9 cellular contexts compared by ENCODE assay signal in genomic region chr15:49815937-49816336, GRCh38.
DNase-seq lines count a peak whose midpoint lies in the region; ATAC-seq, FAIRE-seq and TF ChIP-seq lines count a peak whose summit lies in the region.
"Had no signal": no experiment of that assay in that cellular context is flagged by ENCODE, and none has a peak within 500 bp of the region (broad histone marks: within the 10 kb centered on the region; RNA-seq: fewer than 3 reads in every experiment).

No MANE protein-coding gene starts in this region.

- H3K36me3 Mint-ChIP-seq in T-cell = no peaks in the 10 kb centered on the region

- peaks cover 3 to 7% (median 6%) of the 10 kb centered on the region in 3 donors for H3K4me1 Mint-ChIP-seq in T-cell

- no peak overlapping the region for H3K4me3 Mint-ChIP-seq in T-cell

- ATAC-seq in GM19043 (IDR thresholded peaks at IDR 0.05; ENCODE audit: low read depth, unreplicated experiment) = peak; percentile 63
- ATAC-seq in T-cell (replicated peaks in 1 of 4) = no peak
- no peak for ATAC-seq in GM21360 (IDR thresholded peaks at IDR 0.05; ENCODE audit: unreplicated experiment)

- CTCF ChIA-PET in T-cell (lab: Charles Lee) = no interaction called here

- H3K27ac Mint-ChIP-seq in T-cell = no peak overlapping the region

- peaks cover 0 to 4% of the 10 kb centered on the region in 2 donors for H3K27me3 Mint-ChIP-seq in T-cell

- no peak for TF ChIP-seq CTCF in BE2C (IDR thresholded peaks at IDR 0.05; ENCODE audit: low read depth, low read length)

- no peaks in the 10 kb centered on the region for H3K4me1 ChIP-seq in BE2C
- H3K4me1 ChIP-seq: adrenal gland had no signal

- H3K9me3 Mint-ChIP-seq in T-cell = peaks cover 0 to 4% (median 0%) of the 10 kb centered on the region in 3 donors

- H3K9me3 ChIP-seq in BE2C = no peaks in the 10 kb centered on the region; the same call in 1 of the 2 replicates
- H3K9me3 ChIP-seq: adrenal gland had no signal

- POLR2A ChIA-PET in T-cell (lab: Charles Lee) = no interaction called here

- FAIRE-seq in HTR-8/SVneo (lab: Jason Lieb, UNC) = no peak

- no peaks in the 10 kb centered on the region for H3K36me3 ChIP-seq in BE2C
- H3K36me3 ChIP-seq: adrenal gland had no signal

- no peaks in the 10 kb centered on the region for H3K27me3 ChIP-seq in BE2C
- H3K27me3 ChIP-seq: adrenal gland had no signal

- H3K4me3 ChIP-seq in BE2C (ENCODE audit: low read depth, low read length) = no peak overlapping the region
- H3K4me3 ChIP-seq: adrenal gland had no signal

- DNase-seq in AG08395 (ENCODE audit: low spot score) (peak; percentile 90), HTR-8/SVneo (ENCODE audit: insufficient read length, low spot score) (peak; percentile 4), fibroblast of gingiva (ENCODE audit: low read depth) (peak; percentile 14), BE2C (no peak), T-cell (no peak)
- no peak for DNase-seq in central memory CD4-positive, alpha-beta T cell
- DNase-seq: adrenal gland had no signal

Comparison
In these comparisons a context has a peak if more than half of its experiments do, and no peak if none do; other contexts are left out.
1. DNase-seq: peak in AG08395 (single experiment), HTR-8/SVneo (single experiment) and fibroblast of gingiva (single experiment); none in BE2C (single experiment), central memory CD4-positive, alpha-beta T cell (single experiment) and T-cell (0 of 34).